In genomic region chr22:46007003-46007847, GRCh38 we compare ENCODE assay signal across 9 cellular contexts. TPM values are rescaled to one million over a fixed set of nuclear protein-coding genes. Genes with fewer than 3 reads are reported as not detected.
DNase-seq lines count a peak whose midpoint lies in the region; ATAC-seq and TF ChIP-seq lines count a peak whose summit lies in the region.
"Had no signal": no experiment of that assay in that cellular context is flagged by ENCODE, and none has a peak within 500 bp of the region (broad histone marks: within the 10 kb centered on the region; RNA-seq: fewer than 3 reads in every experiment).

No MANE protein-coding gene starts in this region.

- peak overlapping the region; percentile 99 for H3K4me2 ChIP-seq in HCT116 (ENCODE audit: low read length)
- H3K4me2 ChIP-seq in fibroblast of lung (ENCODE audit: extremely low read depth, insufficient read depth, low read length): peak overlapping the region; percentile 77
- H3K4me2 ChIP-seq in parathyroid adenoma (ENCODE audit: low read length): no peak overlapping the region

- H3K36me3 ChIP-seq in HCT116 (ENCODE audit: control insufficient read depth in 1 of 2, insufficient read depth in 2 of 2, low read length in 2 of 2) (no peaks in the 10 kb centered on the region), fibroblast of lung (ENCODE audit: control insufficient read depth, insufficient read depth, low read length) (no peaks in the 10 kb centered on the region), parathyroid adenoma (ENCODE audit: control insufficient read depth, insufficient read depth, low read length) (no peaks in the 10 kb centered on the region)

- H3K9me2 ChIP-seq in HCT116 (ENCODE audit: insufficient read depth): no peaks in the 10 kb centered on the region

- POLR2A ChIA-PET in HCT116 (lab: Charles Lee): interaction anchor here (0.7 to 1.8 kb wide), 14 partner anchors 12 to 110 kb away, joined by 3 to 15 read pairs (median 4); no protein-coding TSS in a partner anchor

- H2AFZ ChIP-seq in HCT116 (ENCODE audit: low read depth, low read length, poor library complexity, severe bottlenecking) (no peak overlapping the region), fibroblast of lung (ENCODE audit: low read length) (no peak overlapping the region), parathyroid adenoma (peak overlapping the region; percentile 22)

- peaks cover 25 to 46% of the 10 kb centered on the region in 2 experiments for H3K4me1 ChIP-seq in HCT116 (ENCODE audit: control insufficient read depth in 1 of 2, insufficient read depth in 2 of 2, low read length in 2 of 2)
- peaks cover 26% of the 10 kb centered on the region for H3K4me1 ChIP-seq in fibroblast of lung (ENCODE audit: control insufficient read depth, extremely low read depth, insufficient read depth, low read length)
- peaks cover 6% of the 10 kb centered on the region for H3K4me1 ChIP-seq in parathyroid adenoma

- BruUV-seq in HCT116 (replicated peaks; lab: Mats Ljungman, UMichigan): TSS peak; percentile 89

- H3K79me2 ChIP-seq in HCT116 (ENCODE audit: insufficient read depth, low read length): no peaks in the 10 kb centered on the region
- H3K79me2 ChIP-seq in fibroblast of lung (ENCODE audit: control insufficient read depth, insufficient read depth, low read length): peaks cover 2% of the 10 kb centered on the region
- no peaks in the 10 kb centered on the region for H3K79me2 ChIP-seq in parathyroid adenoma

- TF ChIP-seq RAD21 in HCT116 (IDR thresholded peaks at IDR 0.05; ENCODE audit: low read depth): no peak

- peak overlapping the region; percentile 46 to 63 for H3K4me3 ChIP-seq in HCT116 (replicated peaks in 1 of 2; ENCODE audit: low read depth in 1 of 2, low read length in 2 of 2)
- peak overlapping the region in 2 of 4 experiments; percentile 12 to 44 for H3K4me3 ChIP-seq in fibroblast of lung (replicated peaks in 1 of 4; ENCODE audit: control extremely low read depth in 1 of 4, insufficient read depth in 1 of 4, low read depth in 3 of 4, low read length in 4 of 4)
- no peak overlapping the region for H3K4me3 ChIP-seq in parathyroid adenoma (ENCODE audit: low read depth, low read length)

- H3K9ac ChIP-seq in HCT116 (ENCODE audit: low read length): peak overlapping the region; percentile 89
- peak overlapping the region; percentile 64 for H3K9ac ChIP-seq in fibroblast of lung (ENCODE audit: insufficient read depth, low read length)
- no peak overlapping the region for H3K9ac ChIP-seq in parathyroid adenoma

- intact Hi-C loops in HCT116 (cut with micrococcal nuclease): loop anchor here (2.0 kb wide), 1 partner anchor 64 kb away; no protein-coding TSS in a partner anchor

- DNase-seq in HCT116 (ENCODE audit: low read depth, low spot score) (peak; percentile 74), RPMI8226 (peak; percentile 76), fibroblast of lung (ENCODE audit: low read depth in 2 of 2) (peak; percentile 64 to 88), pons (ENCODE audit: low spot score) (no peak), cortex of kidney (lab: John Stamatoyannopoulos, UW) (no peak)
- DNase-seq in activated CD4-positive, CD25-positive, alpha-beta regulatory T cell (lab: John Stamatoyannopoulos, UW): no peak

- CTCF ChIA-PET in HCT116 (lab: Charles Lee): interaction anchor here (0.7 to 3.8 kb wide), 23 partner anchors 8 to 306 kb away, joined by 3 to 151 read pairs (median 6); no protein-coding TSS in a partner anchor

- H3K9me3 ChIP-seq in HCT116 (ENCODE audit: control insufficient read depth in 1 of 2, insufficient read depth in 1 of 2, low read depth in 1 of 2, low read length in 2 of 2) (peaks cover 4 to 19% of the 10 kb centered on the region in 2 experiments; a peak in 2 of 4 replicates), fibroblast of lung (ENCODE audit: control insufficient read depth, insufficient read depth, low read depth, low read length) (no peaks in the 10 kb centered on the region), parathyroid adenoma (ENCODE audit: control insufficient read depth, low read length) (no peaks in the 10 kb centered on the region)

- TF ChIP-seq CTCF in HCT116 (IDR thresholded peaks at IDR 0.05 in 2 of 3, conservative IDR thresholded peaks at IDR 0.05 in 1 of 3; ENCODE audit: borderline replicate concordance in 1 of 3, insufficient read depth in 1 of 3, low read depth in 2 of 3, low read length in 2 of 3) (no peak), fibroblast of lung (conservative IDR thresholded peaks at IDR 0.05 in 1 of 2, IDR thresholded peaks at IDR 0.05 in 1 of 2; ENCODE audit: low read depth in 1 of 2, low read length in 2 of 2) (no peak), parathyroid adenoma (IDR thresholded peaks at IDR 0.05) (no peak)

- no peaks in the 10 kb centered on the region for H3K27me3 ChIP-seq in HCT116 (ENCODE audit: insufficient read depth, low read length)
- H3K27me3 ChIP-seq in fibroblast of lung (ENCODE audit: control insufficient read depth, insufficient read depth, low read length): no peaks in the 10 kb centered on the region
- no peaks in the 10 kb centered on the region for H3K27me3 ChIP-seq in parathyroid adenoma (ENCODE audit: control insufficient read depth, insufficient read depth, low read length)

- no peak for TF ChIP-seq POLR2A in HCT116 (IDR thresholded peaks at IDR 0.05; ENCODE audit: borderline replicate concordance, extremely low read depth, insufficient read depth, insufficient read length)

- H3K27ac ChIP-seq in HCT116 (ENCODE audit: low read depth, low read length) (peak overlapping the region; percentile 98), fibroblast of lung (ENCODE audit: insufficient read depth, low read length) (peak overlapping the region; percentile 96), parathyroid adenoma (peak overlapping the region; percentile 69)

- H4K20me1 ChIP-seq in HCT116 (ENCODE audit: insufficient read depth) (no peaks in the 10 kb centered on the region), fibroblast of lung (ENCODE audit: control insufficient read depth, extremely low read depth, insufficient read depth, low read length) (no peaks in the 10 kb centered on the region)

- ATAC-seq in HCT116: peak; percentile 88
- no peak for ATAC-seq in HG02852 (IDR thresholded peaks at IDR 0.05; ENCODE audit: unreplicated experiment)

- RAD21 ChIA-PET in HCT116 (lab: Charles Lee; ENCODE audit: low non-redundant PET in 1 of 2, low total read pairs in 2 of 2, uncharacterized antibody in 2 of 2, unreplicated experiment in 2 of 2): interaction anchor here (0.7 to 2.6 kb wide), 7 partner anchors 29 to 110 kb away, joined by 3 to 27 read pairs (median 16); no protein-coding TSS in a partner anchor

TF ChIP-seq in HCT116, 20 proteins besides CTCF, POLR2A, EP300 and RAD21:
- peak; percentile 58 for TF ChIP-seq ZFX (IDR thresholded peaks at IDR 0.05)
- TF ChIP-seq EGR1 (IDR thresholded peaks at IDR 0.05; ENCODE audit: low read depth): no peak
- peak; percentile 72 for TF ChIP-seq POLR2AphosphoS5 (IDR thresholded peaks at IDR 0.05; ENCODE audit: low read depth, low read length)

RNA-seq across cellular contexts. Expression of gene WNT7B, which starts 30.3 kb away (rescaled TPM):
- total RNA-seq in HCT116 (2021; ENCODE audit: unreplicated experiment): 10.5 TPM
- 12.9 and 15.2 TPM in 2 replicates for polyA plus RNA-seq in HCT116 (2012)
- under 0.01 and 0.17 TPM in 2 replicates for total RNA-seq in fibroblast of lung
- polyA plus RNA-seq in fibroblast of lung: 0.17 TPM in 1 of 2 replicates, not detected in the other
- polyA plus RNA-seq in fibroblast of lung (2012): 0.06 and 0.76 TPM in 2 replicates
- 0.41 TPM in 1 of 2 replicates, not detected in the other for polyA minus RNA-seq in fibroblast of lung (ENCODE audit: low replicate concordance)
- total RNA-seq: SK-MEL-5 had no signal

Comparison
In these comparisons a context has a peak if more than half of its experiments do, and no peak if none do; other contexts are left out.
1. DNase-seq: peak in HCT116 (single experiment), RPMI8226 (single experiment) and fibroblast of lung (2 of 2); none in activated CD4-positive, CD25-positive, alpha-beta regulatory T cell (0 of 4), pons (single experiment) and cortex of kidney (single experiment).
2. Peak in every context shown above with its lines, with median percentiles within 50 percentile points of each other: H3K27ac ChIP-seq.